In genomic region chr14:48125654-48126053, GRCh38 we compare ENCODE assay signal across 24 cellular contexts.
DNase-seq lines count a peak whose midpoint lies in the region; ATAC-seq and TF ChIP-seq lines count a peak whose summit lies in the region.
"Had no signal": no experiment of that assay in that cellular context is flagged by ENCODE, and none has a peak within 500 bp of the region (broad histone marks: within the 10 kb centered on the region; RNA-seq: fewer than 3 reads in every experiment).

No MANE protein-coding gene starts in this region.

- H3K79me2 ChIP-seq in neural progenitor cell (ENCODE audit: low read depth) = no peaks in the 10 kb centered on the region

- H3K4me3 Mint-ChIP-seq in neural progenitor cell = no peak overlapping the region
- no peak overlapping the region for H3K4me3 Mint-ChIP-seq in MCF 10A (ENCODE audit: unreplicated experiment)
- H3K4me3 Mint-ChIP-seq: activated B cell treated with CpG ODN at 0.5 μM for 24 hours; CD4-positive, CD25-positive, alpha-beta regulatory T cell had no signal

- no peaks in the 10 kb centered on the region for H3K9me3 ChIP-seq in neural progenitor cell (ENCODE audit: low read depth)
- H3K9me3 ChIP-seq: ascending aorta, upper lobe of left lung had no signal

- H3K27ac Mint-ChIP-seq in neural progenitor cell (no peak overlapping the region), MCF 10A (ENCODE audit: low read depth, unreplicated experiment) (no peak overlapping the region)
- H3K27ac Mint-ChIP-seq: activated B cell treated with CpG ODN at 0.5 μM for 24 hours; activated naive CD4-positive, alpha-beta T cell treated with anti-CD3 and anti-CD28 coated beads, Interleukin-2, amount 50 U/mL, for 72 hours; activated T-helper 2 cell treated with anti-CD3 and anti-CD28 coated beads, Interferon-gamma antibody, Interleukin-2, Interleukin-4, amounts not matched to agents 10 μg/mL and 5 μg/mL and 100 μg/mL, durations not matched to agents 14 hours and 24 hours and 36 hours; CD4-positive, CD25-positive, alpha-beta regulatory T cell had no signal

- peaks cover 5% of the 10 kb centered on the region for H4K20me1 ChIP-seq in neural progenitor cell (ENCODE audit: low read depth)

- H3K4me1 Mint-ChIP-seq in neural progenitor cell (peaks cover 8% of the 10 kb centered on the region), MCF 10A (ENCODE audit: insufficient read depth, unreplicated experiment) (no peaks in the 10 kb centered on the region)
- H3K4me1 Mint-ChIP-seq: activated B cell treated with CpG ODN at 0.5 μM for 24 hours; CD4-positive, CD25-positive, alpha-beta regulatory T cell had no signal

- CTCF ChIA-PET in MCF 10A (lab: Yijun Ruan, JAX) = interaction anchor here (0.5 kb wide), 1 partner anchor 1508 kb away, joined by 3 read pairs; no protein-coding TSS in a partner anchor

- H3K9ac ChIP-seq in neural progenitor cell = no peak overlapping the region

- peak overlapping the region; percentile 27 for H3K4me2 ChIP-seq in neural progenitor cell

- no peak overlapping the region for H2AFZ ChIP-seq in neural progenitor cell (replicated peaks)

- no peak for TF ChIP-seq CTCF in neural progenitor cell (IDR thresholded peaks at IDR 0.05)
- TF ChIP-seq CTCF in MCF 10A (IDR thresholded peaks at IDR 0.05; ENCODE audit: unreplicated experiment) = no peak

- H3K4me1 ChIP-seq in neural progenitor cell = peaks cover 11% of the 10 kb centered on the region
- H3K4me1 ChIP-seq: ascending aorta, upper lobe of left lung had no signal

- no peak overlapping the region for H3K27ac ChIP-seq in neural progenitor cell
- H3K27ac ChIP-seq: ascending aorta, upper lobe of left lung had no signal

- H3K27me3 ChIP-seq in neural progenitor cell = no peaks in the 10 kb centered on the region
- H3K27me3 ChIP-seq: ascending aorta, upper lobe of left lung had no signal

- no peaks in the 10 kb centered on the region for H3F3A ChIP-seq in neural progenitor cell (ENCODE audit: low read depth)

- no peak overlapping the region for H3K4me3 ChIP-seq in neural progenitor cell
- H3K4me3 ChIP-seq: ascending aorta, upper lobe of left lung had no signal

- no peaks in the 10 kb centered on the region for H3K36me3 ChIP-seq in neural progenitor cell
- H3K36me3 ChIP-seq: ascending aorta, upper lobe of left lung had no signal

- intact Hi-C loops in MCF 10A (cut with micrococcal nuclease) = no loop called here

- ATAC-seq in HG03097 (IDR thresholded peaks at IDR 0.05; ENCODE audit: low FRiP score, unreplicated experiment) (no peak), HG02798 (IDR thresholded peaks at IDR 0.05; ENCODE audit: poor library complexity, unreplicated experiment) (no peak)
- ATAC-seq: activated naive CD4-positive, alpha-beta T cell treated with anti-CD3 and anti-CD28 coated beads, Interleukin-2, amount 50 U/mL, for 72 hours had no signal

- POLR2A ChIA-PET in MCF 10A (lab: Yijun Ruan, JAX) = no interaction called here

- no TSS peak for BruUV-seq in MCF 10A (replicated peaks; lab: Mats Ljungman, UMichigan)

- no peaks in the 10 kb centered on the region for H3K27me3 Mint-ChIP-seq in neural progenitor cell (ENCODE audit: insufficient read depth, low read depth)
- H3K27me3 Mint-ChIP-seq in MCF 10A (ENCODE audit: insufficient read depth, unreplicated experiment) = no peaks in the 10 kb centered on the region
- H3K27me3 Mint-ChIP-seq: activated B cell treated with CpG ODN at 0.5 μM for 24 hours; CD4-positive, CD25-positive, alpha-beta regulatory T cell had no signal

- H3K9me3 Mint-ChIP-seq in neural progenitor cell (no peaks in the 10 kb centered on the region), MCF 10A (ENCODE audit: unreplicated experiment) (no peaks in the 10 kb centered on the region)
- H3K9me3 Mint-ChIP-seq: activated B cell treated with CpG ODN at 0.5 μM for 24 hours had no signal

- H3K36me3 Mint-ChIP-seq in neural progenitor cell (no peaks in the 10 kb centered on the region), MCF 10A (ENCODE audit: insufficient read depth, unreplicated experiment) (no peaks in the 10 kb centered on the region)
- H3K36me3 Mint-ChIP-seq: activated naive CD4-positive, alpha-beta T cell treated with anti-CD3 and anti-CD28 coated beads, Interleukin-2, amount 50 U/mL, for 72 hours; CD4-positive, CD25-positive, alpha-beta regulatory T cell had no signal

- DNase-seq in ELF-1 (ENCODE audit: low read depth, low spot score) (peak; percentile 75), NCI-H82 (lab: John Stamatoyannopoulos, UW) (peak; percentile 94), ecto neural progenitor cell (ENCODE audit: low spot score) (peak; percentile 53), neural progenitor cell (ENCODE audit: low spot score) (peak; percentile 74), MCF 10A (ENCODE audit: unreplicated experiment) (no peak), NCI-H526 (lab: John Stamatoyannopoulos, UW) (no peak)
- DNase-seq: activated B cell treated with CpG ODN at 0.5 μM for 24 hours; activated CD4-positive, alpha-beta T cell treated with anti-CD3 and anti-CD28 coated beads, Interleukin-2, amount 50 U/mL, for 48 hours; activated CD8-positive, alpha-beta memory T cell treated with anti-CD3 and anti-CD28 coated beads, Interleukin-2, amount 50 U/mL, for 4 hours; caudate nucleus; CD4-positive, CD25-positive, alpha-beta regulatory T cell; GDM1; HCEC 1CT; NCI-H1092; NCI-H2081 treated with DMSO at 0.1 percent for 48 hours; NCI-H510A; substantia nigra; T-helper 9 cell; upper lobe of left lung had no signal

Comparison
In these comparisons a context has a peak if more than half of its experiments do, and no peak if none do; other contexts are left out.
1. DNase-seq: peak in ELF-1 (single experiment), NCI-H82 (single experiment), ecto neural progenitor cell (single experiment) and neural progenitor cell (single experiment); none in MCF 10A (single experiment) and NCI-H526 (0 of 2).